Comparison of ENCODE assay signal across 8 cellular contexts in the genomic region with DNA sequence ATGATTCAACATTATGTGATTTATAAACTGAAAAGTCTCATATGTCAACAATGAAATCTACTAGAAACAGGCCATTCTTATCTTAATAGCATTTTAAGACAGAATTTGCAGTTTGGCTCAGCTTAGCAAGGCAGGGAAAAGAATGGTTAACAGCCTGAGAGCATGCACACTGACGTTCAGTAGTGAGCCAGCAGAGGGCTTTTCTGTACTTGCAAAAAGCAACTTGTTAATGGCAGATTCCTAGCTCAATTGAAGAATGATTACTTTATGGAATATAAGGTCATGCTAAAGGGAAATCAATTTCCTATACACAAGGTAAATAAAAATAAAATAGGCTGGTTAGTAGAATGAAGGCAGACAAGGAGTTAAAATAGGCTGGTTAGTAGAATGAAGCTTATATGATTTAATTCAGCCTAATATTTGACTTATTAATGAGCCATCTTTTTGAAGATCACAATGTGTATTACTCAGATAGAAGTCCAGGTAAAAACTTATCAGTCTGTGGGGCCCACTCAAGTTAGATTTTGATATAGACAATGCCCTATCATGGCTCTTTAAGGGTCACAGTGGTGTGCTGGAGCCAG.
DNase-seq lines count a peak whose midpoint lies in the region; ATAC-seq, FAIRE-seq and TF ChIP-seq lines count a peak whose summit lies in the region.

No MANE protein-coding gene starts in this region.

- DNase-seq in A549 (ENCODE audit: low read depth in 1 of 2, low spot score in 1 of 2), result peak; percentile 39 to 69
- no peak for DNase-seq in HL-60 (ENCODE audit: low read depth in 1 of 2, low spot score in 1 of 2)
- peak; percentile 59 for DNase-seq in SK-N-DZ (ENCODE audit: low spot score)
- DNase-seq in glomerular endothelial cell (ENCODE audit: extremely low read depth, low read depth, low spot score), result peak; percentile 55
- DNase-seq in suprapubic skin (ENCODE audit: low spot score in 2 of 2), result no peak
- no peak for DNase-seq in ovary
- no peak for DNase-seq in effector CD4-positive, alpha-beta T cell

- peak; percentile 54 for TF ChIP-seq CTCF in A549 (IDR thresholded peaks at IDR 0.05)
- TF ChIP-seq CTCF in HL-60 (IDR thresholded peaks at IDR 0.05; ENCODE audit: insufficient read depth, low read length), result peak; percentile 14
- TF ChIP-seq CTCF in suprapubic skin (IDR thresholded peaks at IDR 0.05), result peak; percentile 19 to 30
- TF ChIP-seq CTCF in ovary (IDR thresholded peaks at IDR 0.05), result peak in 1 of 3 donors; percentile 33

- TF ChIP-seq POLR2A in A549 (IDR thresholded peaks at IDR 0.05; ENCODE audit: low read length) (no peak), GM18505 (IDR thresholded peaks at IDR 0.05; ENCODE audit: borderline replicate concordance, extremely low read depth, insufficient read depth, insufficient read length) (no peak), suprapubic skin (IDR thresholded peaks at IDR 0.05) (no peak), ovary (IDR thresholded peaks at IDR 0.05) (no peak)

- no peak overlapping the region for H3K4me3 ChIP-seq in A549
- no peak overlapping the region for H3K4me3 ChIP-seq in HL-60 (replicated peaks; ENCODE audit: insufficient read depth, low read length)
- H3K4me3 ChIP-seq in suprapubic skin, result no peak overlapping the region
- no peak overlapping the region for H3K4me3 ChIP-seq in ovary

- H3K9me3 ChIP-seq in A549 (no peaks in the 10 kb centered on the region), suprapubic skin (no peaks in the 10 kb centered on the region), ovary (no peaks in the 10 kb centered on the region)

- TF ChIP-seq EP300 in A549 (IDR thresholded peaks at IDR 0.05), result no peak
- TF ChIP-seq EP300 in suprapubic skin (IDR thresholded peaks at IDR 0.05), result no peak
- TF ChIP-seq EP300 in ovary (IDR thresholded peaks at IDR 0.05), result no peak

- peak; percentile 50 to 56 for TF ChIP-seq RAD21 in A549 (conservative IDR thresholded peaks at IDR 0.05 in 1 of 2, IDR thresholded peaks at IDR 0.05 in 1 of 2)

- H3K27ac ChIP-seq in A549 (no peak overlapping the region), HL-60 (replicated peaks) (no peak overlapping the region), suprapubic skin (no peak overlapping the region), ovary (no peak overlapping the region)

- H3K36me3 ChIP-seq in suprapubic skin (no peaks in the 10 kb centered on the region), ovary (no peaks in the 10 kb centered on the region)

- ATAC-seq in A549 (peak; percentile 88 to 92), GM18505 (IDR thresholded peaks at IDR 0.05; ENCODE audit: unreplicated experiment) (peak; percentile 68)

- intact Hi-C loops in ovary (cut with DNase I), result loop anchor here in 1 of 4 donors (5.0 kb wide), 1 partner anchor 77 kb away; no protein-coding TSS in a partner anchor

- POLR2A ChIA-PET in A549 (lab: Yijun Ruan, JAX), result interaction anchor here (1.3 kb wide), 1 partner anchor 75 kb away, joined by 6 read pairs; no protein-coding TSS in a partner anchor

- H3K4me2 ChIP-seq in A549, result no peak overlapping the region

- peak; percentile 84 for FAIRE-seq in A549 (lab: Jason Lieb, UNC)

- CTCF ChIA-PET in A549 (lab: Yijun Ruan, JAX), result interaction anchor here (0.5 to 3.0 kb wide), 16 partner anchors 8 to 1063 kb away, joined by 3 to 44 read pairs (median 4); no protein-coding TSS in a partner anchor

- H3K4me1 ChIP-seq in A549 (no peaks in the 10 kb centered on the region), suprapubic skin (no peaks in the 10 kb centered on the region), ovary (ENCODE audit: insufficient read depth) (no peaks in the 10 kb centered on the region)

- WGBS in A549 (ENCODE audit: missing lambda C conversion rate), result 3% methylated on average over 1 of the region's 1 CpG
- WGBS in suprapubic skin, result 4% methylated on average over 1 of the region's 1 CpG
- WGBS in ovary, 3 donors, result 0 to 3% (median 2%) methylated on average over 1 of the region's 1 CpG

- H3K27me3 ChIP-seq in HL-60 (ENCODE audit: insufficient read depth, poor library complexity, severe bottlenecking) (peaks cover 3% of the 10 kb centered on the region), suprapubic skin (no peaks in the 10 kb centered on the region), ovary (no peaks in the 10 kb centered on the region)

TF ChIP-seq in A549, 52 proteins besides CTCF, POLR2A, EP300 and RAD21:
- TF ChIP-seq RNF2 (IDR thresholded peaks at IDR 0.05; ENCODE audit: borderline replicate concordance, low read depth) (no peak), SMC3 (IDR thresholded peaks at IDR 0.05) (peak; percentile 60), PHF8 (IDR thresholded peaks at IDR 0.05; ENCODE audit: borderline replicate concordance, low read depth) (no peak), HEYL (CRISPR knock-in tag; IDR thresholded peaks at IDR 0.05) (no peak), MAZ (IDR thresholded peaks at IDR 0.05; ENCODE audit: borderline replicate concordance, low read depth, low read length) (no peak), FOSB (CRISPR knock-in tag; IDR thresholded peaks at IDR 0.05) (no peak)
- TF ChIP-seq, protein P1, sequence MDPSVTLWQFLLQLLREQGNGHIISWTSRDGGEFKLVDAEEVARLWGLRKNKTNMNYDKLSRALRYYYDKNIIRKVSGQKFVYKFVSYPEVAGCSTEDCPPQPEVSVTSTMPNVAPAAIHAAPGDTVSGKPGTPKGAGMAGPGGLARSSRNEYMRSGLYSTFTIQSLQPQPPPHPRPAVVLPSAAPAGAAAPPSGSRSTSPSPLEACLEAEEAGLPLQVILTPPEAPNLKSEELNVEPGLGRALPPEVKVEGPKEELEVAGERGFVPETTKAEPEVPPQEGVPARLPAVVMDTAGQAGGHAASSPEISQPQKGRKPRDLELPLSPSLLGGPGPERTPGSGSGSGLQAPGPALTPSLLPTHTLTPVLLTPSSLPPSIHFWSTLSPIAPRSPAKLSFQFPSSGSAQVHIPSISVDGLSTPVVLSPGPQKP (IDR thresholded peaks at IDR 0.05; ENCODE audit: low read depth, low read length), result no peak
- TF ChIP-seq, protein P2, sequence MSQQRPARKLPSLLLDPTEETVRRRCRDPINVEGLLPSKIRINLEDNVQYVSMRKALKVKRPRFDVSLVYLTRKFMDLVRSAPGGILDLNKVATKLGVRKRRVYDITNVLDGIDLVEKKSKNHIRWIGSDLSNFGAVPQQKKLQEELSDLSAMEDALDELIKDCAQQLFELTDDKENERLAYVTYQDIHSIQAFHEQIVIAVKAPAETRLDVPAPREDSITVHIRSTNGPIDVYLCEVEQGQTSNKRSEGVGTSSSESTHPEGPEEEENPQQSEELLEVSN (IDR thresholded peaks at IDR 0.05; ENCODE audit: borderline replicate concordance, low read depth), result no peak

Comparison
In these comparisons a context has a peak if more than half of its experiments do, and no peak if none do; other contexts are left out.
1. DNase-seq: peak in A549 (2 of 2), SK-N-DZ (single experiment) and glomerular endothelial cell (single experiment); none in HL-60 (0 of 2), suprapubic skin (0 of 2), ovary (0 of 5) and effector CD4-positive, alpha-beta T cell (single experiment).